Comparison of ENCODE assay signal across 23 cellular contexts in the genomic region with DNA sequence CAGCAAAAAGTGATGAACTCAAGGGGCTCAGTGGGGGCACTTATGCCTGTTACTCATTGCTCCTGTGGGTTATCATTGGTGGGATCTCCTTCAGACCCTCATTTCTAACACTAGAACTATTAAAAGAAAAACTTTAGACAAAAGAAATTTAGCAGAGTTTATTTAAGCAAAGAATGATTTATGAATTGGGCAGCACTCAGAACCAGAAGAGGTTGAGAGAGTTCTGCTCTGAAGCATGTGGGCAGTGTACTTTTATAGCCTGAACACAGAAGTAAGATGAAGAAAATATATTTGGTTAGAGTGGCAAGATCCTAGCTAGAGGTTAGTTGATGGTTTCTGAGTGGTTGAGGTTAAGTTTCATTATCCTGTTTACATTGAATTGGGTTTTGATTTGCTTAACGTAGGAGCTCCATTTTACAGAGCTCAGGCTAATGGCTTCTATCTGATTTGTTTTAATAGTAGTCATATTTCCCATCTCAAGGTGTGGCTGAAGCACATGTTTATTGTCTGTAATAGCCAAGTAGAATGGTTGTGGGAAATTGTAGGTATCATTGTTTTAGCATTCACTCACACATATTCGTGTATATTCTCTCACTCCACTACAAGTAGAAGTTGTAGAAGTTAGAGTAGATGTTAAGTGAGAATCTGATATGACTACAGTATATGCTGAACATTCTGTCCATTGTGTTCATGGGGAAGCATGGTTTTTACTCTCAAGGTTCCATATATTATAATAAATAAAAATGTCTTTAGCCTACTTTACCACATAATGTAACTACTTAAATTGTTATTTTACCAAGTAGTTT. TPM values are rescaled to one million over a fixed set of nuclear protein-coding genes. Genes with fewer than 3 reads are reported as not detected.
DNase-seq lines count a peak whose midpoint lies in the region; ATAC-seq and TF ChIP-seq lines count a peak whose summit lies in the region.
"Had no signal": no experiment of that assay in that cellular context is flagged by ENCODE, and none has a peak within 500 bp of the region (broad histone marks: within the 10 kb centered on the region; RNA-seq: fewer than 3 reads in every experiment).

No MANE protein-coding gene starts in this region.

- no peak for DNase-seq in activated naive CD4-positive, alpha-beta T cell treated with anti-CD3 and anti-CD28 coated beads for 36 hours
- DNase-seq in activated naive CD4-positive, alpha-beta T cell treated with anti-CD3 and anti-CD28 coated beads, Interleukin-2, amount 50 U/mL, for 16 hours, result no peak
- DNase-seq in activated B cell treated with CpG ODN at 0.5 μM for 24 hours (no peak), EL (no peak), HCEC 1CT (no peak), NCI-H146 treated with DMSO at 0.1 percent for 48 hours (lab: John Stamatoyannopoulos, UW; ENCODE audit: unreplicated experiment) (no peak)
- no peak for DNase-seq in effector memory CD8-positive, alpha-beta T cell
- no peak for DNase-seq in stimulated activated naive CD8-positive, alpha-beta T cell treated with anti-CD3 and anti-CD28 coated beads, Interleukin-15, Interleukin-2, amounts not matched to agents 100 U/mL and 50 U/mL, for 24 hours
- DNase-seq: ACHN; activated CD4-positive, alpha-beta T cell treated with anti-CD3 and anti-CD28 coated beads, Interleukin-2, amount 50 U/mL, for 48 hours; cerebellar nuclear complex; DMS153; effector CD4-positive, alpha-beta T cell; GF-D8; left ventricle myocardium inferior; MV-4-11; NCI-H2029 treated with DMSO at 0.1 percent for 48 hours; nucleus accumbens; retina; RPMI8226; stimulated activated CD8-positive, alpha-beta memory T cell treated with anti-CD3 and anti-CD28 coated beads, Interleukin-4, amount 100 ng/mL, for 48 hours had no signal

- H3K4me3 Mint-ChIP-seq in activated naive CD4-positive, alpha-beta T cell treated with anti-CD3 and anti-CD28 coated beads for 36 hours, result no peak overlapping the region
- H3K4me3 Mint-ChIP-seq in activated B cell treated with CpG ODN at 0.5 μM for 24 hours, result no peak overlapping the region
- H3K4me3 Mint-ChIP-seq in effector memory CD8-positive, alpha-beta T cell, result peak overlapping the region; percentile 3 to 48

- intact Hi-C loops in activated naive CD4-positive, alpha-beta T cell treated with anti-CD3 and anti-CD28 coated beads for 36 hours (cut with micrococcal nuclease), result loop anchor here (1.0 kb wide), 2 partner anchors 8 to 27 kb away; no protein-coding TSS in a partner anchor
- intact Hi-C loops in activated B cell treated with CpG ODN at 0.5 μM for 24 hours (cut with micrococcal nuclease), result no loop called here

- H3K4me1 Mint-ChIP-seq in activated naive CD4-positive, alpha-beta T cell treated with anti-CD3 and anti-CD28 coated beads for 36 hours (ENCODE audit: low read depth), result peaks cover 66% of the 10 kb centered on the region
- peaks cover 73% of the 10 kb centered on the region for H3K4me1 Mint-ChIP-seq in activated B cell treated with CpG ODN at 0.5 μM for 24 hours
- H3K4me1 Mint-ChIP-seq in effector memory CD8-positive, alpha-beta T cell (ENCODE audit: low read depth in 2 of 2), result peaks cover 37 to 51% of the 10 kb centered on the region in 2 donors

- no peak for ATAC-seq in activated B cell treated with CpG ODN at 0.5 μM for 24 hours (ENCODE audit: low read depth)
- ATAC-seq in effector memory CD8-positive, alpha-beta T cell (replicated peaks), result peak; percentile 46
- peak; percentile 49 for ATAC-seq in stimulated activated naive CD8-positive, alpha-beta T cell treated with anti-CD3 and anti-CD28 coated beads, Interleukin-15, Interleukin-2, amounts not matched to agents 100 U/mL and 50 U/mL, for 24 hours
- ATAC-seq: K562, SK-N-SH treated with all-trans-retinoic acid at 6 μM for 48 hours had no signal

- CTCF ChIA-PET in activated naive CD4-positive, alpha-beta T cell treated with anti-CD3 and anti-CD28 coated beads for 36 hours (lab: Charles Lee), result interaction anchor here (0.6 kb wide), 1 partner anchor 68 kb away, joined by 3 read pairs; no protein-coding TSS in a partner anchor
- CTCF ChIA-PET in activated B cell treated with CpG ODN at 0.5 μM for 24 hours (lab: Charles Lee), result no interaction called here

- POLR2A ChIA-PET in activated B cell treated with CpG ODN at 0.5 μM for 24 hours (lab: Charles Lee), result interaction anchor here (3.1 kb wide), 1 partner anchor 27 kb away, joined by 13 read pairs; a partner anchor contains a TSS

- H3K27me3 Mint-ChIP-seq in activated naive CD4-positive, alpha-beta T cell treated with anti-CD3 and anti-CD28 coated beads for 36 hours (ENCODE audit: low read depth), result no peaks in the 10 kb centered on the region
- H3K27me3 Mint-ChIP-seq in activated B cell treated with CpG ODN at 0.5 μM for 24 hours, result no peaks in the 10 kb centered on the region
- H3K27me3 Mint-ChIP-seq in effector memory CD8-positive, alpha-beta T cell, result no peaks in the 10 kb centered on the region

- peaks cover 53% of the 10 kb centered on the region for H3K36me3 Mint-ChIP-seq in activated naive CD4-positive, alpha-beta T cell treated with anti-CD3 and anti-CD28 coated beads for 36 hours (ENCODE audit: low read depth)
- H3K36me3 Mint-ChIP-seq in activated B cell treated with CpG ODN at 0.5 μM for 24 hours (ENCODE audit: low read depth), result peaks cover 37% of the 10 kb centered on the region
- peaks cover 3% of the 10 kb centered on the region for H3K36me3 Mint-ChIP-seq in effector memory CD8-positive, alpha-beta T cell (ENCODE audit: insufficient read depth)

- TF ChIP-seq CTCF in activated B cell treated with CpG ODN at 0.5 μM for 24 hours (IDR thresholded peaks at IDR 0.05), result no peak

- H3K9me3 Mint-ChIP-seq in activated naive CD4-positive, alpha-beta T cell treated with anti-CD3 and anti-CD28 coated beads for 36 hours, result peaks cover 13% of the 10 kb centered on the region
- H3K9me3 Mint-ChIP-seq in activated B cell treated with CpG ODN at 0.5 μM for 24 hours, result peaks cover 13% of the 10 kb centered on the region
- peaks cover 0 to 8% of the 10 kb centered on the region in 2 donors for H3K9me3 Mint-ChIP-seq in effector memory CD8-positive, alpha-beta T cell

- H3K27ac Mint-ChIP-seq in activated naive CD4-positive, alpha-beta T cell treated with anti-CD3 and anti-CD28 coated beads for 36 hours, result peak overlapping the region; percentile 28
- peak overlapping the region; percentile 35 for H3K27ac Mint-ChIP-seq in activated B cell treated with CpG ODN at 0.5 μM for 24 hours
- peak overlapping the region; percentile 28 to 54 for H3K27ac Mint-ChIP-seq in effector memory CD8-positive, alpha-beta T cell

RNA-seq across cellular contexts. Expression of a gene that starts 27.6 kb away (rescaled TPM):
- 10 to 100 TPM; 16.5 to 17.5 TPM for total RNA-seq in activated naive CD4-positive, alpha-beta T cell treated with anti-CD3 and anti-CD28 coated beads for 36 hours
- total RNA-seq in activated B cell treated with CpG ODN at 0.5 μM for 24 hours, result 38.2 and 45.5 TPM in 2 replicates

Comparison
In these comparisons a context has a peak if more than half of its experiments do, and no peak if none do; other contexts are left out.
1. H3K4me3 Mint-ChIP-seq: peak in effector memory CD8-positive, alpha-beta T cell (2 of 2); none in activated naive CD4-positive, alpha-beta T cell treated with anti-CD3 and anti-CD28 coated beads for 36 hours (single experiment) and activated B cell treated with CpG ODN at 0.5 μM for 24 hours (single experiment).
2. Peak in every context shown above with its lines, with median percentiles within 50 percentile points of each other: H3K27ac Mint-ChIP-seq.